In genomic region chr18:39701071-39701783, GRCh38 we compare ENCODE assay signal across 29 cellular contexts.
DNase-seq lines count a peak whose midpoint lies in the region; ATAC-seq and TF ChIP-seq lines count a peak whose summit lies in the region.
"Had no signal": no experiment of that assay in that cellular context is flagged by ENCODE, and none has a peak within 500 bp of the region (broad histone marks: within the 10 kb centered on the region; RNA-seq: fewer than 3 reads in every experiment).

No MANE protein-coding gene starts in this region.

- POLR2A ChIA-PET in WTC11 (lab: Charles Lee): no interaction called here

- CTCF ChIA-PET in WTC11 (lab: Charles Lee): no interaction called here

- no peaks in the 10 kb centered on the region for H3K79me2 ChIP-seq in neural progenitor cell (ENCODE audit: low read depth)

- no peaks in the 10 kb centered on the region for H4K20me1 ChIP-seq in neural progenitor cell (ENCODE audit: low read depth)

- H3K9me3 Mint-ChIP-seq in neural progenitor cell (peaks cover 3% of the 10 kb centered on the region), WTC11 (0 out of 2 replicates have a peak, but pooled peaks cover 4% of the 10 kb centered on the region)
- H3K9me3 Mint-ChIP-seq: activated CD4-positive, alpha-beta T cell treated with anti-CD3 and anti-CD28 coated beads, Interleukin-2, amount 10 ng/mL, durations not matched to agents 24 days and 14 days; activated T-helper 1 cell treated with anti-CD3 and anti-CD28 coated beads, Interleukin-12 subunit alpha, Interleukin-12 subunit beta, Interleukin-2, Interleukin-4 antibody, amounts not matched to agents 30 ng/mL and 10 ng/mL and 1 ng/mL, durations not matched to agents 14 hours and 24 hours and 36 hours had no signal

- H3K4me3 Mint-ChIP-seq in neural progenitor cell: no peak overlapping the region
- no peak overlapping the region for H3K4me3 Mint-ChIP-seq in WTC11
- H3K4me3 Mint-ChIP-seq: activated CD4-positive, alpha-beta T cell treated with anti-CD3 and anti-CD28 coated beads, Interleukin-2, amount 10 ng/mL, durations not matched to agents 24 days and 14 days; activated CD8-positive, alpha-beta memory T cell treated with anti-CD3 and anti-CD28 coated beads, Interleukin-2, amount 10 ng/mL, durations not matched to agents 7 days and 5 days; activated naive CD4-positive, alpha-beta T cell treated with anti-CD3 and anti-CD28 coated beads, Interleukin-2, amount 10 ng/mL, durations not matched to agents 7 days and 5 days; activated T-helper 1 cell treated with anti-CD3 and anti-CD28 coated beads, Interleukin-12 subunit alpha, Interleukin-12 subunit beta, Interleukin-2, Interleukin-4 antibody, amounts not matched to agents 30 ng/mL and 10 ng/mL and 1 ng/mL, durations not matched to agents 14 hours and 24 hours and 36 hours; stimulated activated effector memory CD8-positive, alpha-beta T cell treated with anti-CD3 and anti-CD28 coated beads, Interleukin-12 subunit alpha, Interleukin-12 subunit beta, amount 100 ng/mL, for 72 hours; T-helper 1 cell treated with Interleukin-12 subunit alpha and Interleukin-12 subunit beta and Interleukin-4 antibody, amounts not matched to agents 30 μg/mL and 1 μg/mL, for 36 hours had no signal

- H2AFZ ChIP-seq in neural progenitor cell (replicated peaks): no peak overlapping the region
- H2AFZ ChIP-seq: GM23248 had no signal

- TF ChIP-seq CTCF in epithelial cell of esophagus (IDR thresholded peaks at IDR 0.05; ENCODE audit: insufficient read depth, low read depth, low read length, missing control alignments): no peak
- no peak for TF ChIP-seq CTCF in neural progenitor cell (IDR thresholded peaks at IDR 0.05)
- TF ChIP-seq CTCF in WTC11 (IDR thresholded peaks at IDR 0.05): no peak

- no peak overlapping the region for H3K27ac ChIP-seq in neural progenitor cell
- H3K27ac ChIP-seq: esophagus squamous epithelium, GM23248, RWPE1, SK-N-MC, spleen, testis, uterus had no signal

- H3K9me3 ChIP-seq in neural progenitor cell (ENCODE audit: low read depth): no peaks in the 10 kb centered on the region
- H3K9me3 ChIP-seq: esophagus squamous epithelium, spleen, testis, uterus had no signal

- no peak for ATAC-seq in GM19351 (IDR thresholded peaks at IDR 0.05; ENCODE audit: unreplicated experiment)
- no peak for ATAC-seq in WTC11
- ATAC-seq: activated CD8-positive, alpha-beta memory T cell treated with anti-CD3 and anti-CD28 coated beads, Interleukin-2, amount 10 ng/mL, durations not matched to agents 7 days and 5 days; stimulated activated effector memory CD8-positive, alpha-beta T cell treated with anti-CD3 and anti-CD28 coated beads, Interleukin-12 subunit alpha, Interleukin-12 subunit beta, amount 100 ng/mL, for 72 hours had no signal

- H3K27me3 Mint-ChIP-seq in neural progenitor cell (ENCODE audit: insufficient read depth, low read depth) (no peaks in the 10 kb centered on the region), WTC11 (ENCODE audit: low read depth) (no peaks in the 10 kb centered on the region)
- H3K27me3 Mint-ChIP-seq: activated CD4-positive, alpha-beta T cell treated with anti-CD3 and anti-CD28 coated beads, Interleukin-2, amount 10 ng/mL, durations not matched to agents 24 days and 14 days; activated CD8-positive, alpha-beta memory T cell treated with anti-CD3 and anti-CD28 coated beads, Interleukin-2, amount 10 ng/mL, durations not matched to agents 7 days and 5 days; activated naive CD4-positive, alpha-beta T cell treated with anti-CD3 and anti-CD28 coated beads, Interleukin-2, amount 10 ng/mL, durations not matched to agents 7 days and 5 days had no signal

- DNase-seq in EH (ENCODE audit: low read depth): peak; percentile 18
- peak; percentile 23 for DNase-seq in M059J (ENCODE audit: low read depth)
- peak; percentile 6 for DNase-seq in epithelial cell of esophagus (ENCODE audit: low read depth)
- peak; percentile 34 for DNase-seq in neural progenitor cell (ENCODE audit: low spot score)
- DNase-seq in stimulated activated naive CD4-positive, alpha-beta T cell treated with Interleukin-2 at 50 U/mL for 16 hours (lab: John Stamatoyannopoulos, UW): no peak
- DNase-seq in WTC11 (ENCODE audit: low spot score): no peak
- DNase-seq: activated CD4-positive, alpha-beta T cell treated with anti-CD3 and anti-CD28 coated beads, Interleukin-2, amount 10 ng/mL, durations not matched to agents 24 days and 14 days; activated CD8-positive, alpha-beta memory T cell treated with anti-CD3 and anti-CD28 coated beads, Interleukin-2, amount 10 ng/mL, durations not matched to agents 7 days and 5 days; activated naive CD4-positive, alpha-beta T cell treated with anti-CD3 and anti-CD28 coated beads, Interleukin-2, amount 10 ng/mL, durations not matched to agents 7 days and 5 days; amniotic stem cell; cortex of kidney; DMS 273 treated with DMSO at 0.1 percent for 48 hours; esophagus squamous epithelium; GM23248; MM.1S; NCI-H2171; NCI-H526 treated with DMSO at 0.1 percent for 48 hours; occipital lobe; spleen; stimulated activated CD4-positive, alpha-beta T cell treated with anti-CD3 and anti-CD28 coated beads, Interleukin-2, amount 100 ng/mL, for 48 hours; testis; uterus had no signal

- no peak overlapping the region for H3K4me2 ChIP-seq in neural progenitor cell

- H3K27ac Mint-ChIP-seq in neural progenitor cell (peak overlapping the region; percentile 70), WTC11 (no peak overlapping the region)
- H3K27ac Mint-ChIP-seq: activated CD4-positive, alpha-beta T cell treated with anti-CD3 and anti-CD28 coated beads, Interleukin-2, amount 10 ng/mL, durations not matched to agents 24 days and 14 days; activated CD8-positive, alpha-beta memory T cell treated with anti-CD3 and anti-CD28 coated beads, Interleukin-2, amount 10 ng/mL, durations not matched to agents 7 days and 5 days; activated naive CD4-positive, alpha-beta T cell treated with anti-CD3 and anti-CD28 coated beads, Interleukin-2, amount 10 ng/mL, durations not matched to agents 7 days and 5 days; activated T-helper 1 cell treated with anti-CD3 and anti-CD28 coated beads, Interleukin-12 subunit alpha, Interleukin-12 subunit beta, Interleukin-2, Interleukin-4 antibody, amounts not matched to agents 30 ng/mL and 10 ng/mL and 1 ng/mL, durations not matched to agents 14 hours and 24 hours and 36 hours; stimulated activated effector memory CD8-positive, alpha-beta T cell treated with anti-CD3 and anti-CD28 coated beads, Interleukin-12 subunit alpha, Interleukin-12 subunit beta, amount 100 ng/mL, for 72 hours; T-helper 1 cell treated with Interleukin-12 subunit alpha and Interleukin-12 subunit beta and Interleukin-4 antibody, amounts not matched to agents 30 μg/mL and 1 μg/mL, for 36 hours had no signal

- no peak overlapping the region for H3K9ac ChIP-seq in neural progenitor cell
- H3K9ac ChIP-seq: GM23248 had no signal

- H3F3A ChIP-seq in neural progenitor cell (ENCODE audit: low read depth): no peaks in the 10 kb centered on the region

- H3K4me1 ChIP-seq in neural progenitor cell: peaks cover 6% of the 10 kb centered on the region
- H3K4me1 ChIP-seq: esophagus squamous epithelium, spleen, testis, uterus had no signal

- peaks cover 14% of the 10 kb centered on the region for H3K36me3 Mint-ChIP-seq in neural progenitor cell
- no peaks in the 10 kb centered on the region for H3K36me3 Mint-ChIP-seq in WTC11
- H3K36me3 Mint-ChIP-seq: activated CD8-positive, alpha-beta memory T cell treated with anti-CD3 and anti-CD28 coated beads, Interleukin-2, amount 10 ng/mL, durations not matched to agents 7 days and 5 days; activated naive CD4-positive, alpha-beta T cell treated with anti-CD3 and anti-CD28 coated beads, Interleukin-2, amount 10 ng/mL, durations not matched to agents 7 days and 5 days; stimulated activated effector memory CD8-positive, alpha-beta T cell treated with anti-CD3 and anti-CD28 coated beads, Interleukin-12 subunit alpha, Interleukin-12 subunit beta, amount 100 ng/mL, for 72 hours had no signal

- H3K27me3 ChIP-seq in neural progenitor cell: no peaks in the 10 kb centered on the region
- H3K27me3 ChIP-seq: esophagus squamous epithelium, spleen, testis, uterus had no signal

- H3K4me3 ChIP-seq in epithelial cell of esophagus (ENCODE audit: low read length) (no peak overlapping the region), neural progenitor cell (no peak overlapping the region)
- H3K4me3 ChIP-seq: esophagus squamous epithelium, GM23248, lung, SK-N-MC, spleen, testis, uterus had no signal

- no peaks in the 10 kb centered on the region for H3K36me3 ChIP-seq in neural progenitor cell
- H3K36me3 ChIP-seq: esophagus squamous epithelium, spleen, uterus had no signal

- H3K4me1 Mint-ChIP-seq in neural progenitor cell: peaks cover 17% of the 10 kb centered on the region
- peaks cover 8% of the 10 kb centered on the region for H3K4me1 Mint-ChIP-seq in WTC11
- H3K4me1 Mint-ChIP-seq: activated CD4-positive, alpha-beta T cell treated with anti-CD3 and anti-CD28 coated beads, Interleukin-2, amount 10 ng/mL, durations not matched to agents 24 days and 14 days; activated CD8-positive, alpha-beta memory T cell treated with anti-CD3 and anti-CD28 coated beads, Interleukin-2, amount 10 ng/mL, durations not matched to agents 7 days and 5 days; activated naive CD4-positive, alpha-beta T cell treated with anti-CD3 and anti-CD28 coated beads, Interleukin-2, amount 10 ng/mL, durations not matched to agents 7 days and 5 days; stimulated activated effector memory CD8-positive, alpha-beta T cell treated with anti-CD3 and anti-CD28 coated beads, Interleukin-12 subunit alpha, Interleukin-12 subunit beta, amount 100 ng/mL, for 72 hours had no signal

TF ChIP-seq in WTC11, 78 proteins besides CTCF, POLR2A, EP300 and RAD21 (continues in another document):
- TF ChIP-seq E2F5 (CRISPR knock-in tag; IDR thresholded peaks at IDR 0.05) (no peak), CREB1 (CRISPR knock-in tag; IDR thresholded peaks at IDR 0.05) (no peak), ZNF317 (CRISPR knock-in tag; IDR thresholded peaks at IDR 0.05; ENCODE audit: borderline replicate concordance, low read depth) (no peak)

Comparison
In these comparisons a context has a peak if more than half of its experiments do, and no peak if none do; other contexts are left out.
1. DNase-seq: peak in EH (single experiment), M059J (single experiment), epithelial cell of esophagus (single experiment) and neural progenitor cell (single experiment); none in stimulated activated naive CD4-positive, alpha-beta T cell treated with Interleukin-2 at 50 U/mL for 16 hours (single experiment) and WTC11 (single experiment).